ENCODE assay signal across 8 cellular contexts in genomic region chr4:126834854-126835253, GRCh38.
"Had no signal": no experiment of that assay in that cellular context is flagged by ENCODE, and none has a peak within 500 bp of the region (broad histone marks: within the 10 kb centered on the region; RNA-seq: fewer than 3 reads in every experiment).

No MANE protein-coding gene starts in this region.

- DNase-seq: GDM1, GF-D8 had no signal

- H3K4me3 ChIP-seq: GM12878 had no signal

- ATAC-seq: GM12878 had no signal

- FAIRE-seq: G401.6, GM12878, GM12891, GM12892, GM18507, GM19239 had no signal
